ENCODE assay signal across 1 cellular context in genomic region chr7:22841954-22842353, GRCh38.
TF ChIP-seq lines count a peak whose summit lies in the region.

No MANE protein-coding gene starts in this region.

TF ChIP-seq in HepG2, 621 proteins besides CTCF, POLR2A, EP300 and RAD21:
- TF ChIP-seq ZNF629 (CRISPR knock-in tag; conservative IDR thresholded peaks at IDR 0.05), result no peak
- TF ChIP-seq ZNF558 (CRISPR knock-in tag; IDR thresholded peaks at IDR 0.05; ENCODE audit: borderline replicate concordance), result no peak
- TF ChIP-seq AGO1 (IDR thresholded peaks at IDR 0.05; ENCODE audit: low read depth, low read length, poor library complexity, severe bottlenecking), result no peak
